11 cellular contexts compared by ENCODE assay signal in the genomic region with DNA sequence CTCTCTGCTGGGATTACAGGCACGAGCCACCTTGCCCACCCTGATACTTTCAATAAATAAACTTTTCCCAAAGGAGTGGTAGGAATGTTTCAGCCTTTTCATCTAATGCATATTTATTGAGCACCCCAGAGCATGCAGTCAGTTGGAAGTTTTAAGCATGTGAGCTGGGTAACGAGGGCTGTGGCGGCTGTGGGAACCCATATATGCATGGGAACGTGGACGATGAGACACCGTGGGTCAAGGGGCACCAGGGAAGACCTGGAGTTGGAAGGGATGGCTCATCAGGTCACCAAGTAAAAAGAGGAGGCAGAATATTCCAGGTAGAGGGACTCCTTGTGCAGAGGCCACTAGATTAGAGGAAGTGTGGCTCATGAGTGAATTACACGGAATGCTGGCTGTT.
"Had no signal": no experiment of that assay in that cellular context is flagged by ENCODE, and none has a peak within 500 bp of the region (broad histone marks: within the 10 kb centered on the region; RNA-seq: fewer than 3 reads in every experiment).

No MANE protein-coding gene starts in this region.

- H3K4me2 ChIP-seq: SK-N-SH had no signal

- H3K36me3 Mint-ChIP-seq: activated naive CD4-positive, alpha-beta T cell treated with anti-CD3 and anti-CD28 coated beads, Interleukin-2, amount 10 ng/mL, durations not matched to agents 7 days and 5 days had no signal

- H3K9me3 Mint-ChIP-seq: activated naive CD4-positive, alpha-beta T cell treated with anti-CD3 and anti-CD28 coated beads, Interleukin-2, amount 10 ng/mL, durations not matched to agents 7 days and 5 days; endodermal cell; naive B cell had no signal

- H3K27ac ChIP-seq: parathyroid adenoma, thyroid gland had no signal

- DNase-seq: endodermal cell; gastrocnemius medialis; SK-N-SH; stimulated activated CD4-positive, alpha-beta T cell treated with anti-CD3 and anti-CD28 coated beads, Interleukin-1b, Interleukin-23, amount 100 ng/mL, for 48 hours had no signal

- H3K9ac ChIP-seq: parathyroid adenoma, SK-N-SH had no signal

- H3K36me3 ChIP-seq: gastrocnemius medialis, heart left ventricle, thyroid gland had no signal

- H3K79me2 ChIP-seq: parathyroid adenoma had no signal

- H3K27me3 ChIP-seq: dorsolateral prefrontal cortex, gastrocnemius medialis, heart left ventricle, thyroid gland had no signal

- H3K4me3 ChIP-seq: lung, thyroid gland had no signal

- H3K27me3 Mint-ChIP-seq: naive B cell had no signal

- H3K27ac Mint-ChIP-seq: activated naive CD4-positive, alpha-beta T cell treated with anti-CD3 and anti-CD28 coated beads, Interleukin-2, amount 10 ng/mL, durations not matched to agents 7 days and 5 days had no signal

- H3K9me3 ChIP-seq: gastrocnemius medialis, heart left ventricle, SK-N-SH, thyroid gland had no signal

- H3K4me1 ChIP-seq: parathyroid adenoma had no signal
